In the genomic region with DNA sequence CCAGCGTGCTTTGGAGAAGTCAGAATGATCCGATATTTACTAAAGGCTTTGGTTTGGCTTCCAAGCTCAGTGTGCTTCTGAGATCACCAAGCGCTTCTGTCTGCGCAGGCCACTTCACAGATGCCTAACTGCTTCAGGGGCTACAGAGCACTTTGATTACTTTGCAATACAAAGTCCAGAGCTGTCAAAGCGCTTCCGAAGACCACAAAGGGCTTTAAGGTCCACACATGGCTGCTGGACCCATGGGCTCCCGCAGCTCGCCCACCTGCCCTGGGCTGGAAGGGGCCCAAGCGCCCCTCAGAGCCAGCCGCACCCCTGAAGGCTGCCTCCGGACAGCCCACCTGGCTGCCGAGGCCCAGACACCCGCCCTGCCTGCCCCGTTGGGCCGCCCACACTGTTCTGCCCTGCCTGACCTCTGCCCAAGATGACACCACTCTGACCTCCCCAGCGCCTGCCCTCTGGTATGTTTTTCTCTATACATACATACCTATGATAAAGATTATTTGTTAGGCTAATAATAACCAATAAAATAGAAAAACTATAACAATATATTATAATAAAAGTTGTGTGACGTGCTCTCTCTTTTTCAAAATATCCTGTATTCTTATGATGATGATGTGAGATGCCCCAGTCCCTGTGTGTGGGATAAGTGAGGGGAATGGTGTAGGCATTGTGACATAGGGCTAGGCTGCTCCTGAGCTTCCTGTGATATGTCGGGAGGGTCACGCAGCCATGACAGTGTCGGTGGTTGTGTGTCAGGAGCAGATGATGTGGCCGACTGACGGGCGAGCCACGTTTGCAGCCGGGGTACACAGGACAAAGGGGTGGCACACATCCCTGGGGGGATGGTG, we compare ENCODE assay signal across 24 cellular contexts. TPM values are rescaled to one million over a fixed set of nuclear protein-coding genes. Genes with fewer than 3 reads are reported as not detected.
A peak's percentile ranks its signal among the peaks of the same experiment; 100 is the strongest.
DNase-seq lines count a peak whose midpoint lies in the region; ATAC-seq and TF ChIP-seq lines count a peak whose summit lies in the region.
"Had no signal": no experiment of that assay in that cellular context is flagged by ENCODE, and none has a peak within 500 bp of the region (broad histone marks: within the 10 kb centered on the region; RNA-seq: fewer than 3 reads in every experiment).

No MANE protein-coding gene starts in this region.

- DNase-seq in activated CD4-positive, alpha-beta memory T cell treated with anti-CD3 and anti-CD28 coated beads, Interleukin-2, amount 10 ng/mL, durations not matched to agents 7 days and 5 days = peak; percentile 9
- DNase-seq in activated CD4-positive, alpha-beta memory T cell treated with anti-CD3 and anti-CD28 coated beads for 36 hours = no peak
- DNase-seq in GM10248 (ENCODE audit: extremely low spot score) (peak; percentile 10), colonic mucosa (peak; percentile 12), sciatic nerve (ENCODE audit: low spot score) (peak; percentile 36), NCI-H345 (lab: John Stamatoyannopoulos, UW) (no peak), DMS153 (lab: John Stamatoyannopoulos, UW) (no peak)
- DNase-seq: 8988T; activated CD4-positive, CD25-positive, alpha-beta regulatory T cell; activated naive CD4-positive, alpha-beta T cell; DMS 273 treated with DMSO at 0.1 percent for 48 hours; lower lobe of right lung; MG63; NCI-H2227 treated with DMSO at 0.1 percent for 48 hours; occipital lobe; retina; stimulated activated CD4-positive, alpha-beta T cell treated with anti-CD3 and anti-CD28 coated beads, Interleukin-15, amount 100 ng/mL, for 24 hours; T-helper 9 cell; thyroid gland had no signal

- no peak overlapping the region for H3K27ac Mint-ChIP-seq in activated CD4-positive, alpha-beta memory T cell treated with anti-CD3 and anti-CD28 coated beads, Interleukin-2, amount 10 ng/mL, durations not matched to agents 7 days and 5 days
- no peak overlapping the region for H3K27ac Mint-ChIP-seq in activated CD4-positive, alpha-beta memory T cell treated with anti-CD3 and anti-CD28 coated beads for 36 hours
- H3K27ac Mint-ChIP-seq: B cell had no signal

- peaks cover 11% of the 10 kb centered on the region for H3K4me1 Mint-ChIP-seq in activated CD4-positive, alpha-beta memory T cell treated with anti-CD3 and anti-CD28 coated beads, Interleukin-2, amount 10 ng/mL, durations not matched to agents 7 days and 5 days
- peaks cover 17% of the 10 kb centered on the region for H3K4me1 Mint-ChIP-seq in activated CD4-positive, alpha-beta memory T cell treated with anti-CD3 and anti-CD28 coated beads for 36 hours (ENCODE audit: low read depth)
- H3K4me1 Mint-ChIP-seq: B cell had no signal

- no peaks in the 10 kb centered on the region for H3K27me3 Mint-ChIP-seq in activated CD4-positive, alpha-beta memory T cell treated with anti-CD3 and anti-CD28 coated beads, Interleukin-2, amount 10 ng/mL, durations not matched to agents 7 days and 5 days
- H3K27me3 Mint-ChIP-seq in activated CD4-positive, alpha-beta memory T cell treated with anti-CD3 and anti-CD28 coated beads for 36 hours = no peaks in the 10 kb centered on the region
- H3K27me3 Mint-ChIP-seq: B cell had no signal

- no peaks in the 10 kb centered on the region for H3K4me1 ChIP-seq in colonic mucosa
- H3K4me1 ChIP-seq: HAP-1, lower lobe of right lung had no signal

- peaks cover 61% of the 10 kb centered on the region for H3K36me3 Mint-ChIP-seq in activated CD4-positive, alpha-beta memory T cell treated with anti-CD3 and anti-CD28 coated beads, Interleukin-2, amount 10 ng/mL, durations not matched to agents 7 days and 5 days (ENCODE audit: low read depth)
- H3K36me3 Mint-ChIP-seq in activated CD4-positive, alpha-beta memory T cell treated with anti-CD3 and anti-CD28 coated beads for 36 hours = peaks cover 45% of the 10 kb centered on the region

- no peak overlapping the region for H3K4me3 Mint-ChIP-seq in activated CD4-positive, alpha-beta memory T cell treated with anti-CD3 and anti-CD28 coated beads, Interleukin-2, amount 10 ng/mL, durations not matched to agents 7 days and 5 days
- H3K4me3 Mint-ChIP-seq in activated CD4-positive, alpha-beta memory T cell treated with anti-CD3 and anti-CD28 coated beads for 36 hours = no peak overlapping the region
- H3K4me3 Mint-ChIP-seq: B cell had no signal

- no peak overlapping the region for H3K27ac ChIP-seq in colonic mucosa
- H3K27ac ChIP-seq: HL-60, lower lobe of right lung, SK-N-MC had no signal

- ATAC-seq in sciatic nerve (no peak), GM19395 (IDR thresholded peaks at IDR 0.05; ENCODE audit: unreplicated experiment) (no peak)

- TF ChIP-seq CTCF in GM10248 (IDR thresholded peaks at IDR 0.05; ENCODE audit: control extremely low read depth, extremely low read depth, low read depth, missing control alignments) (no peak), colonic mucosa (IDR thresholded peaks at IDR 0.05) (no peak)

- no peak overlapping the region for H3K4me3 ChIP-seq in colonic mucosa
- H3K4me3 ChIP-seq: HAP-1, lower lobe of right lung, MG63, SK-N-MC, thyroid gland had no signal

- H3K9me3 Mint-ChIP-seq in activated CD4-positive, alpha-beta memory T cell treated with anti-CD3 and anti-CD28 coated beads, Interleukin-2, amount 10 ng/mL, durations not matched to agents 7 days and 5 days = no peaks in the 10 kb centered on the region
- no peaks in the 10 kb centered on the region for H3K9me3 Mint-ChIP-seq in activated CD4-positive, alpha-beta memory T cell treated with anti-CD3 and anti-CD28 coated beads for 36 hours

- intact Hi-C loops in activated CD4-positive, alpha-beta memory T cell treated with anti-CD3 and anti-CD28 coated beads for 36 hours (cut with micrococcal nuclease) = no loop called here
- intact Hi-C loops in colonic mucosa (cut with DNase I) (no loop called here), sciatic nerve (cut with DNase I) (no loop called here)

- CTCF ChIA-PET in activated CD4-positive, alpha-beta memory T cell treated with anti-CD3 and anti-CD28 coated beads, Interleukin-2, amount 10 ng/mL, durations not matched to agents 7 days and 5 days (lab: Charles Lee) = interaction anchor here (1.5 kb wide), 1 partner anchor 401 kb away, joined by 3 read pairs; no protein-coding TSS in a partner anchor
- CTCF ChIA-PET in activated CD4-positive, alpha-beta memory T cell treated with anti-CD3 and anti-CD28 coated beads for 36 hours (lab: Charles Lee) = interaction anchor here (1.0 to 1.4 kb wide), 2 partner anchors 70 to 401 kb away, joined by 5 to 8 read pairs; no protein-coding TSS in a partner anchor
- CTCF ChIA-PET in GM10248 (lab: Yijun Ruan, JAX) = interaction anchor here (1.3 to 2.6 kb wide), 4 partner anchors 9 to 401 kb away, joined by 3 to 12 read pairs (median 4); no protein-coding TSS in a partner anchor

- no peaks in the 10 kb centered on the region for H3K9me3 ChIP-seq in colonic mucosa
- H3K9me3 ChIP-seq: HAP-1, lower lobe of right lung, MG63, thyroid gland had no signal

- POLR2A ChIA-PET in activated CD4-positive, alpha-beta memory T cell treated with anti-CD3 and anti-CD28 coated beads, Interleukin-2, amount 10 ng/mL, durations not matched to agents 7 days and 5 days (lab: Charles Lee) = interaction anchor here (0.8 to 2.3 kb wide), 3 partner anchors 17 to 51 kb away, joined by 3 to 6 read pairs (median 4); a partner anchor contains a TSS
- POLR2A ChIA-PET in activated CD4-positive, alpha-beta memory T cell treated with anti-CD3 and anti-CD28 coated beads for 36 hours (lab: Charles Lee) = interaction anchor here (0.6 kb wide), 1 partner anchor 19 kb away, joined by 3 read pairs; no protein-coding TSS in a partner anchor
- POLR2A ChIA-PET in GM10248 (lab: Yijun Ruan, JAX) = no interaction called here

- no peaks in the 10 kb centered on the region for H3K36me3 ChIP-seq in colonic mucosa
- H3K36me3 ChIP-seq: thyroid gland had no signal

- no peak overlapping the region for H3K9ac ChIP-seq in colonic mucosa (ENCODE audit: low read depth in 2 of 2, low read length in 2 of 2)

- no peaks in the 10 kb centered on the region for H3K27me3 ChIP-seq in colonic mucosa
- H3K27me3 ChIP-seq: MG63, thyroid gland had no signal

RNA-seq across cellular contexts. Expression of a gene that starts 22.6 kb away (rescaled TPM):
- total RNA-seq in activated CD4-positive, alpha-beta memory T cell treated with anti-CD3 and anti-CD28 coated beads, Interleukin-2, amount 10 ng/mL, durations not matched to agents 7 days and 5 days = 100 to 1,000 TPM; 130 to 133 TPM
- 100 to 1,000 TPM; 117 to 120 TPM for total RNA-seq in activated CD4-positive, alpha-beta memory T cell treated with anti-CD3 and anti-CD28 coated beads for 36 hours
- 100 to 1,000 TPM; 140 to 166 TPM for total RNA-seq in colonic mucosa
- 58.6 TPM for total RNA-seq in sciatic nerve

RNA-seq across cellular contexts. Expression of a gene that starts 27.9 kb away (rescaled TPM):
- total RNA-seq in activated CD4-positive, alpha-beta memory T cell treated with anti-CD3 and anti-CD28 coated beads, Interleukin-2, amount 10 ng/mL, durations not matched to agents 7 days and 5 days = 100 to 1,000 TPM; 133 to 135 TPM
- total RNA-seq in activated CD4-positive, alpha-beta memory T cell treated with anti-CD3 and anti-CD28 coated beads for 36 hours = 100 to 1,000 TPM; 181 to 186 TPM
- total RNA-seq in colonic mucosa = 1 to 10 TPM; 1.1 to 3.1 TPM
- 2.5 TPM for total RNA-seq in sciatic nerve

Comparison
In these comparisons a context has a peak if more than half of its experiments do, and no peak if none do; other contexts are left out.
1. DNase-seq: peak in activated CD4-positive, alpha-beta memory T cell treated with anti-CD3 and anti-CD28 coated beads, Interleukin-2, amount 10 ng/mL, durations not matched to agents 7 days and 5 days (single experiment), GM10248 (single experiment), colonic mucosa (single experiment) and sciatic nerve (single experiment); none in activated CD4-positive, alpha-beta memory T cell treated with anti-CD3 and anti-CD28 coated beads for 36 hours (single experiment), NCI-H345 (single experiment) and DMS153 (single experiment).
2. RNA of a gene that starts 27.9 kb away (total RNA-seq): 181 to 186 TPM in activated CD4-positive, alpha-beta memory T cell treated with anti-CD3 and anti-CD28 coated beads for 36 hours and 133 to 135 TPM in activated CD4-positive, alpha-beta memory T cell treated with anti-CD3 and anti-CD28 coated beads, Interleukin-2, amount 10 ng/mL, durations not matched to agents 7 days and 5 days; 1.1 to 3.1 TPM in colonic mucosa and 2.5 TPM in sciatic nerve (single experiment); every median in the first group is over 10 times any median in the second.